In genomic region chr15:48076454-48076853, GRCh38 we compare ENCODE assay signal across 20 cellular contexts. TPM values are rescaled to one million over a fixed set of nuclear protein-coding genes. Genes with fewer than 3 reads are reported as not detected.
DNase-seq lines count a peak whose midpoint lies in the region; TF ChIP-seq lines count a peak whose summit lies in the region.
"Had no signal": no experiment of that assay in that cellular context is flagged by ENCODE, and none has a peak within 500 bp of the region (broad histone marks: within the 10 kb centered on the region; RNA-seq: fewer than 3 reads in every experiment).

No MANE protein-coding gene starts in this region.

- H4K20me1 ChIP-seq in smooth muscle cell (ENCODE audit: low read depth) = no peaks in the 10 kb centered on the region

- no peaks in the 10 kb centered on the region for H3K79me2 ChIP-seq in smooth muscle cell (ENCODE audit: low read depth)

- no peak overlapping the region for H3K27ac ChIP-seq in smooth muscle cell (ENCODE audit: low read depth)
- H3K27ac ChIP-seq: HL-60 had no signal

- H3K4me1 ChIP-seq in smooth muscle cell (ENCODE audit: low read depth) = no peaks in the 10 kb centered on the region

- no peak for TF ChIP-seq CTCF in smooth muscle cell (IDR thresholded peaks at IDR 0.05; ENCODE audit: borderline replicate concordance, insufficient read depth, poor library complexity, severe bottlenecking)

- no peaks in the 10 kb centered on the region for H3F3A ChIP-seq in smooth muscle cell (ENCODE audit: low read depth)

- H2AFZ ChIP-seq in smooth muscle cell (ENCODE audit: low read depth) = no peak overlapping the region
- H2AFZ ChIP-seq: GM23338 had no signal

- H3K27me3 ChIP-seq in smooth muscle cell (ENCODE audit: low read depth) = no peaks in the 10 kb centered on the region

- 34% methylated on average over 4 of the region's 4 CpGs for WGBS in smooth muscle cell (ENCODE audit: low lambda C conversion rate)

- H3K4me3 ChIP-seq in smooth muscle cell = no peak overlapping the region
- H3K4me3 ChIP-seq: GM23338 had no signal

- no peak overlapping the region for H3K9ac ChIP-seq in smooth muscle cell (ENCODE audit: low read depth)

- H3K9me3 ChIP-seq in smooth muscle cell (replicated peaks; ENCODE audit: low read depth) = no peaks in the 10 kb centered on the region

- H3K36me3 ChIP-seq in smooth muscle cell (ENCODE audit: low read depth) = no peaks in the 10 kb centered on the region

- H3K4me2 ChIP-seq in smooth muscle cell = peak overlapping the region; percentile 25
- H3K4me2 ChIP-seq: GM23338 had no signal

- peak; percentile 17 for DNase-seq in ELR (ENCODE audit: low read depth)
- DNase-seq in SHP77 treated with DMSO at 0.1 percent for 48 hours (lab: John Stamatoyannopoulos, UW) = peak; percentile 7
- DNase-seq in left kidney (ENCODE audit: low read depth, low spot score) = peak; percentile 91
- DNase-seq in smooth muscle cell (lab: John Stamatoyannopoulos, UW; ENCODE audit: unreplicated experiment) = no peak
- no peak for DNase-seq in NK-92 (lab: John Stamatoyannopoulos, UW; ENCODE audit: unreplicated experiment)
- no peak for DNase-seq in NCI-H748 treated with DMSO at 0.1 percent for 48 hours (lab: John Stamatoyannopoulos, UW)
- no peak for DNase-seq in GM19240 (ENCODE audit: insufficient read length, low spot score)
- DNase-seq: ACHN; CD4-positive, CD25-positive, alpha-beta regulatory T cell; DMS53; GDM1; KBM-7; NCI-H1092; NCI-H1694 treated with DMSO at 0.1 percent for 48 hours; NCI-H446 treated with DMSO at 0.1 percent for 48 hours; NCI-H82; SIG-M5 had no signal

RNA-seq across cellular contexts. Expression of gene SLC24A5, which starts 44.3 kb away (rescaled TPM):
- not detected in 2 replicates for total RNA-seq in smooth muscle cell
- polyA plus RNA-seq in smooth muscle cell = not detected in 2 replicates
- total RNA-seq: CD4-positive, CD25-positive, alpha-beta regulatory T cell; GM23338; MCF 10A had no signal
- polyA plus RNA-seq: CD4-positive, CD25-positive, alpha-beta regulatory T cell had no signal

Comparison
In these comparisons a context has a peak if more than half of its experiments do, and no peak if none do; other contexts are left out.
1. DNase-seq: peak in ELR (single experiment), SHP77 treated with DMSO at 0.1 percent for 48 hours (single experiment) and left kidney (single experiment); none in smooth muscle cell (single experiment), NK-92 (single experiment), NCI-H748 treated with DMSO at 0.1 percent for 48 hours (single experiment) and GM19240 (single experiment).